12 cellular contexts compared by ENCODE assay signal in genomic region chr6:61886608-61887259, GRCh38.
DNase-seq lines count a peak whose midpoint lies in the region; ATAC-seq and TF ChIP-seq lines count a peak whose summit lies in the region.
"Had no signal": no experiment of that assay in that cellular context is flagged by ENCODE, and none has a peak within 500 bp of the region (broad histone marks: within the 10 kb centered on the region; RNA-seq: fewer than 3 reads in every experiment).

No MANE protein-coding gene starts in this region.

- no peaks in the 10 kb centered on the region for H3K27me3 ChIP-seq in OCI-LY1 (ENCODE audit: insufficient read depth, low read length)
- no peaks in the 10 kb centered on the region for H3K27me3 ChIP-seq in right lobe of liver
- H3K27me3 ChIP-seq in BE2C: no peaks in the 10 kb centered on the region
- H3K27me3 ChIP-seq: body of pancreas, upper lobe of left lung had no signal

- H4K20me1 ChIP-seq in OCI-LY1 (ENCODE audit: insufficient read depth, low read length): no peaks in the 10 kb centered on the region

- H3K36me3 ChIP-seq in OCI-LY1 (ENCODE audit: insufficient read depth, low read length) (no peaks in the 10 kb centered on the region), right lobe of liver (no peaks in the 10 kb centered on the region), BE2C (no peaks in the 10 kb centered on the region)
- H3K36me3 ChIP-seq: upper lobe of left lung had no signal

- no peaks in the 10 kb centered on the region for H3F3A ChIP-seq in OCI-LY1 (ENCODE audit: insufficient read depth, low read length)

- H3K27ac ChIP-seq in OCI-LY1 (ENCODE audit: low read depth, low read length, poor library complexity, severe bottlenecking) (no peak overlapping the region), right lobe of liver (no peak overlapping the region)
- H3K27ac ChIP-seq: body of pancreas, upper lobe of left lung had no signal

- H3K9ac ChIP-seq in OCI-LY1 (ENCODE audit: low read length): no peak overlapping the region

- H3K4me2 ChIP-seq in OCI-LY1 (ENCODE audit: low read length): no peak overlapping the region

- peaks cover 18% of the 10 kb centered on the region for H3K9me3 Mint-ChIP-seq in stimulated activated effector memory CD8-positive, alpha-beta T cell treated with anti-CD3 and anti-CD28 coated beads, Interleukin-12 subunit alpha, Interleukin-12 subunit beta, amount 100 ng/mL, for 72 hours

- intact Hi-C loops in right lobe of liver (cut with DNase I): no loop called here

- H3K4me1 ChIP-seq in OCI-LY1 (ENCODE audit: insufficient read depth, low read length, severe bottlenecking): no peaks in the 10 kb centered on the region
- H3K4me1 ChIP-seq in right lobe of liver: no peaks in the 10 kb centered on the region
- no peaks in the 10 kb centered on the region for H3K4me1 ChIP-seq in BE2C
- H3K4me1 ChIP-seq: body of pancreas, upper lobe of left lung had no signal

- DNase-seq in DMS53 treated with DMSO at 0.1 percent for 48 hours (lab: John Stamatoyannopoulos, UW; ENCODE audit: unreplicated experiment) (peak; percentile 35), right lobe of liver (no peak), BE2C (no peak), T-helper 17 cell (no peak)
- no peak for DNase-seq in stimulated activated effector memory CD8-positive, alpha-beta T cell treated with anti-CD3 and anti-CD28 coated beads, Interleukin-12 subunit alpha, Interleukin-12 subunit beta, amount 100 ng/mL, for 72 hours (ENCODE audit: low spot score in 2 of 2)
- DNase-seq: body of pancreas, kidney, NCI-H774, upper lobe of left lung had no signal

- TF ChIP-seq CTCF in OCI-LY1 (IDR thresholded peaks at IDR 0.05; ENCODE audit: low read length): peak; percentile 51; the same call in 1 of the 2 replicates
- peak; percentile 5 to 20 (median 18) for TF ChIP-seq CTCF in right lobe of liver (IDR thresholded peaks at IDR 0.05)
- TF ChIP-seq CTCF in BE2C (IDR thresholded peaks at IDR 0.05; ENCODE audit: low read depth, low read length): no peak

- no peaks in the 10 kb centered on the region for H3K27me3 Mint-ChIP-seq in T-helper 17 cell

- H3K79me2 ChIP-seq in OCI-LY1 (ENCODE audit: insufficient read depth, low read length): no peaks in the 10 kb centered on the region

- H3K9me2 ChIP-seq in OCI-LY1 (ENCODE audit: low read depth, low read length): no peaks in the 10 kb centered on the region

- H3K4me3 Mint-ChIP-seq in T-helper 17 cell: no peak overlapping the region
- H3K4me3 Mint-ChIP-seq in stimulated activated effector memory CD8-positive, alpha-beta T cell treated with anti-CD3 and anti-CD28 coated beads, Interleukin-12 subunit alpha, Interleukin-12 subunit beta, amount 100 ng/mL, for 72 hours: no peak overlapping the region

- H3K9me3 ChIP-seq in OCI-LY1 (ENCODE audit: low read length) (no peaks in the 10 kb centered on the region), right lobe of liver (no peaks in the 10 kb centered on the region), BE2C (no peaks in the 10 kb centered on the region), T-helper 17 cell (ENCODE audit: control insufficient read depth, low read length, poor library complexity, severe bottlenecking) (no peaks in the 10 kb centered on the region)
- H3K9me3 ChIP-seq: body of pancreas, upper lobe of left lung had no signal

- H3K4me3 ChIP-seq in OCI-LY1 (ENCODE audit: low read depth, low read length, poor library complexity, severe bottlenecking) (no peak overlapping the region), right lobe of liver (no peak overlapping the region), BE2C (ENCODE audit: low read depth, low read length) (no peak overlapping the region)
- H3K4me3 ChIP-seq: body of pancreas, upper lobe of left lung had no signal

- H3K4me1 Mint-ChIP-seq in T-helper 17 cell: no peaks in the 10 kb centered on the region
- no peaks in the 10 kb centered on the region for H3K4me1 Mint-ChIP-seq in stimulated activated effector memory CD8-positive, alpha-beta T cell treated with anti-CD3 and anti-CD28 coated beads, Interleukin-12 subunit alpha, Interleukin-12 subunit beta, amount 100 ng/mL, for 72 hours

- no peak overlapping the region for H2AFZ ChIP-seq in OCI-LY1 (ENCODE audit: low read length)

- H3K36me3 Mint-ChIP-seq in T-helper 17 cell (ENCODE audit: low read depth): peaks cover 2% of the 10 kb centered on the region
- no peaks in the 10 kb centered on the region for H3K36me3 Mint-ChIP-seq in stimulated activated effector memory CD8-positive, alpha-beta T cell treated with anti-CD3 and anti-CD28 coated beads, Interleukin-12 subunit alpha, Interleukin-12 subunit beta, amount 100 ng/mL, for 72 hours

- WGBS in right lobe of liver (ENCODE audit: insufficient coverage, low coverage, low lambda C conversion rate, missing lambda C conversion rate): 69% methylated on average over 1 of the region's 1 CpG

- no peak overlapping the region for H3K27ac Mint-ChIP-seq in T-helper 17 cell
- H3K27ac Mint-ChIP-seq in stimulated activated effector memory CD8-positive, alpha-beta T cell treated with anti-CD3 and anti-CD28 coated beads, Interleukin-12 subunit alpha, Interleukin-12 subunit beta, amount 100 ng/mL, for 72 hours: no peak overlapping the region

- peak; percentile 50 for ATAC-seq in HG02870 (IDR thresholded peaks at IDR 0.05; ENCODE audit: unreplicated experiment)
- ATAC-seq in right lobe of liver: no peak
- no peak for ATAC-seq in T-helper 17 cell
- no peak for ATAC-seq in stimulated activated effector memory CD8-positive, alpha-beta T cell treated with anti-CD3 and anti-CD28 coated beads, Interleukin-12 subunit alpha, Interleukin-12 subunit beta, amount 100 ng/mL, for 72 hours
- ATAC-seq in GM18519 (IDR thresholded peaks at IDR 0.05; ENCODE audit: low FRiP score, unreplicated experiment): no peak
- ATAC-seq: body of pancreas had no signal

- no peak for TF ChIP-seq POLR2A in right lobe of liver (IDR thresholded peaks at IDR 0.05)
